ENCODE assay signal across 1 cellular context in genomic region chr3:50503504-50503903, GRCh38.
TF ChIP-seq lines count a peak whose summit lies in the region.

Gene CACNA2D2, minus strand, starts transcription at chr3:50503634. Its CDS starts 211 bp downstream, at chr3:50503423.

TF ChIP-seq in H1, 55 proteins besides CTCF, POLR2A, EP300 and RAD21:
- TF ChIP-seq TAF7 (optimal IDR thresholded peaks at IDR 0.05; ENCODE audit: borderline replicate concordance, low read depth, low read length) = peak; percentile 63
- peak; percentile 76 for TF ChIP-seq POLR2AphosphoS5 (IDR thresholded peaks at IDR 0.05; ENCODE audit: low read depth, low read length)
- no peak for TF ChIP-seq KDM5A (IDR thresholded peaks at IDR 0.05; ENCODE audit: low read length)
- TF ChIP-seq TBP (IDR thresholded peaks at IDR 0.05; ENCODE audit: low read depth, low read length) = peak; percentile 85; the same call in 1 of the 2 replicates
- TF ChIP-seq EGR1 (IDR thresholded peaks at IDR 0.05; ENCODE audit: borderline replicate concordance, low read depth, low read length) = 0 out of 2 replicates have a peak, but pooled peaks have one; percentile 26
- TF ChIP-seq TAF1 (IDR thresholded peaks at IDR 0.05; ENCODE audit: low read depth, low read length) = peak; percentile 90
- TF ChIP-seq FOSL1 (IDR thresholded peaks at IDR 0.05; ENCODE audit: insufficient read depth, low read depth, low read length) = no peak
- 0 out of 4 replicates have a peak, but pooled peaks of 1 of the 2 experiments have one; percentile 26 for TF ChIP-seq SIN3A (conservative IDR thresholded peaks at IDR 0.05 in 1 of 2, IDR thresholded peaks at IDR 0.05 in 1 of 2; ENCODE audit: low read depth in 1 of 2, low read length in 2 of 2)
- no peak for TF ChIP-seq CEBPB (IDR thresholded peaks at IDR 0.05; ENCODE audit: low read depth, low read length)
